Comparison of ENCODE assay signal across 14 cellular contexts in the genomic region with DNA sequence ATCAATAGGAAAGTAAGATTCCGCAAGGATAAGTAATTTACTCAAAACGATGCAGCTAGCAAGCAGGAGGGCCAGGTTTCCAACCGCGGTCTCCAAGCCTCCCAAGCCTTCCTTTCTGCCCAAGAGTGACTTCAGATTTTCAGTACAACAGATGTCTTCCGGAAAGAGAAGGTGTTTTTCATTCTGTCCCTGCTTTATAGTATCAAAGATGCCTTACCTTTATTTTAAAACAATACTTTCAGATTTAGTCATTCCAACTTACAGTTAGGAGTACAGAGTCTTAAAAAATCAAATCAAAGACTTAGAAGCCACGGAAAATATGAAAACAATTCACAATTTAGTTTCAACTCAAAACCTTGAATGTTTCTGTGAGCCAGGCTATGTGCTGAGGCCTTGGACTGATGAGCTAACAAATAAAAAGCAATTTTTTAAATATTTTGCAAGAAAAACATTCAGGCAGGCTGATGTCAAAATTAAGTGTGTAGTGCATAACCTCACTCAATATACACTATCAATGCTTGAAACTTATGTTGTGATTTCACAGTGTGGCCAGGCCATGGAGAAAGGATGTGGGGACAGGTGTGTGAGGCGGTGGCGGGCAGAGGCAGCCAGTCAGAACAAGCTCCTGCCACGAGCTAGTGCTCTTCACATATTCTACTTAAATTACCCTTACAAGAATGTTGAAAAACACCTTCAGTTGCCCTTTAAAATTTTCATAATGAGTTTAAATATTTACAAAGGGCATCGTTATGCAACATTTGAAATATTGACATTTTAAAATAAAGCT. TPM values are rescaled to one million over a fixed set of nuclear protein-coding genes. Genes with fewer than 3 reads are reported as not detected.
DNase-seq lines count a peak whose midpoint lies in the region; ATAC-seq and TF ChIP-seq lines count a peak whose summit lies in the region.
"Had no signal": no experiment of that assay in that cellular context is flagged by ENCODE, and none has a peak within 500 bp of the region (broad histone marks: within the 10 kb centered on the region; RNA-seq: fewer than 3 reads in every experiment).

No MANE protein-coding gene starts in this region.

- H3K9me3 ChIP-seq in mesenchymal stem cell (ENCODE audit: control insufficient read depth, low read length) (no peaks in the 10 kb centered on the region), WERI-Rb-1 (ENCODE audit: severe bottlenecking) (no peaks in the 10 kb centered on the region)
- H3K9me3 ChIP-seq: mucosa of descending colon had no signal

- peak overlapping the region; percentile 19 for H3K9ac ChIP-seq in mesenchymal stem cell (ENCODE audit: low read length)

- 87% methylated on average over 8 of the region's 10 CpGs for WGBS in mesenchymal stem cell

- H3K27me3 ChIP-seq in mesenchymal stem cell (ENCODE audit: control insufficient read depth in 1 of 2, insufficient read depth in 1 of 2, low read length in 2 of 2) (no peaks in the 10 kb centered on the region), WERI-Rb-1 (ENCODE audit: insufficient read depth, low read depth, severe bottlenecking) (no peaks in the 10 kb centered on the region)

- H4K8ac ChIP-seq in mesenchymal stem cell (ENCODE audit: low read length): no peak overlapping the region

- no peaks in the 10 kb centered on the region for H3K79me1 ChIP-seq in mesenchymal stem cell (replicated peaks; ENCODE audit: low read length, poor library complexity, severe bottlenecking)

- H2BK15ac ChIP-seq in mesenchymal stem cell (ENCODE audit: low read depth, poor library complexity, severe bottlenecking): no peak overlapping the region

- H2BK5ac ChIP-seq in mesenchymal stem cell (ENCODE audit: low read depth, low read length, poor library complexity, severe bottlenecking): no peak overlapping the region

- H3K4me3 ChIP-seq in mesenchymal stem cell (ENCODE audit: insufficient read depth in 1 of 2, low read depth in 1 of 2, low read length in 2 of 2) (no peak overlapping the region), WERI-Rb-1 (ENCODE audit: low read depth, low read length) (no peak overlapping the region)
- H3K4me3 ChIP-seq: mucosa of descending colon had no signal

- peak; percentile 96 for ATAC-seq in GM21576 (IDR thresholded peaks at IDR 0.05; ENCODE audit: unreplicated experiment)
- peak; percentile 91 for ATAC-seq in HG03442 (IDR thresholded peaks at IDR 0.05; ENCODE audit: unreplicated experiment)

- in situ Hi-C loops in GM13977 (cut with MboI; ENCODE audit: low pct_unique_long_range_greater_than_20kb, low sequenced_read_pairs, unreplicated experiment): no loop called here

- H2AK5ac ChIP-seq in mesenchymal stem cell (ENCODE audit: low read length, severe bottlenecking): no peak overlapping the region

- no peak overlapping the region for H3K14ac ChIP-seq in mesenchymal stem cell (ENCODE audit: low read length in 2 of 2)

- no peaks in the 10 kb centered on the region for H3K4me1 ChIP-seq in mesenchymal stem cell (ENCODE audit: control insufficient read depth, insufficient read depth, low read depth, low read length)

- TF ChIP-seq CTCF in GM13977 (IDR thresholded peaks at IDR 0.05; ENCODE audit: extremely low read depth, insufficient read depth, missing control alignments) (no peak), WERI-Rb-1 (IDR thresholded peaks at IDR 0.05; ENCODE audit: low read depth, low read length) (no peak)

- no peak overlapping the region for H2AFZ ChIP-seq in mesenchymal stem cell (ENCODE audit: low read depth, low read length)

- H3K23ac ChIP-seq in mesenchymal stem cell (ENCODE audit: low read length in 2 of 2): no peak overlapping the region

- no peak overlapping the region for H2BK120ac ChIP-seq in mesenchymal stem cell (ENCODE audit: low read depth, low read length)

- no peak overlapping the region for H3K4me2 ChIP-seq in mesenchymal stem cell (ENCODE audit: low read length, poor library complexity, severe bottlenecking)

- no peak overlapping the region for H3K18ac ChIP-seq in mesenchymal stem cell (ENCODE audit: low read depth in 1 of 2, low read length in 2 of 2)

- no peak overlapping the region for H4K91ac ChIP-seq in mesenchymal stem cell (ENCODE audit: low read length)

- DNase-seq in activated CD4-positive, alpha-beta T cell treated with anti-CD3 and anti-CD28 coated beads for 48 hours: peak; percentile 17
- DNase-seq in activated CD4-positive, alpha-beta T cell treated with anti-CD3 and anti-CD28 coated beads for 4 hours: no peak
- DNase-seq in mesenchymal stem cell: no peak
- DNase-seq in GM13977 (ENCODE audit: low spot score): no peak
- DNase-seq in mucosa of gallbladder (ENCODE audit: low spot score): no peak
- no peak for DNase-seq in WERI-Rb-1
- DNase-seq: DND-41; effector memory CD4-positive, alpha-beta T cell; hypothalamus; mucosa of descending colon; NCI-H2081; stimulated activated CD8-positive, alpha-beta memory T cell treated with anti-CD3 and anti-CD28 coated beads, Interleukin-4, amount 100 ng/mL, for 48 hours had no signal

- no peak overlapping the region for H3K27ac ChIP-seq in mesenchymal stem cell (ENCODE audit: low read length, poor library complexity, severe bottlenecking)
- H3K27ac ChIP-seq in WERI-Rb-1: no peak overlapping the region

- peaks cover 6 to 7% of the 10 kb centered on the region in 2 experiments for H3K36me3 ChIP-seq in mesenchymal stem cell (ENCODE audit: control insufficient read depth in 1 of 2, insufficient read depth in 2 of 2, low read depth in 1 of 2, low read length in 2 of 2)
- peaks cover 21% of the 10 kb centered on the region for H3K36me3 ChIP-seq in WERI-Rb-1

- peak overlapping the region in 1 of 2 experiments; percentile 40 for H2BK12ac ChIP-seq in mesenchymal stem cell (ENCODE audit: low read length in 2 of 2)

- no peak overlapping the region for H3K4ac ChIP-seq in mesenchymal stem cell (ENCODE audit: low read depth in 1 of 2, low read length in 2 of 2)

RNA-seq across cellular contexts. Expression of a gene that starts 43.4 kb away (rescaled TPM):
- 65.7 TPM for polyA plus RNA-seq in mesenchymal stem cell (2013, experiment 1 of 2)
- 74.5 TPM for polyA plus RNA-seq in mesenchymal stem cell (2013, experiment 2 of 2)
- total RNA-seq in mucosa of gallbladder: 566 TPM
